Comparison of ENCODE assay signal across 1 cellular context in genomic region chr7:63031838-63032436, GRCh38.
TF ChIP-seq lines count a peak whose summit lies in the region.

No MANE protein-coding gene starts in this region.

TF ChIP-seq in SK-N-SH, 30 proteins besides CTCF, POLR2A, EP300 and RAD21 (continued from another document):
- TF ChIP-seq, protein P1, sequence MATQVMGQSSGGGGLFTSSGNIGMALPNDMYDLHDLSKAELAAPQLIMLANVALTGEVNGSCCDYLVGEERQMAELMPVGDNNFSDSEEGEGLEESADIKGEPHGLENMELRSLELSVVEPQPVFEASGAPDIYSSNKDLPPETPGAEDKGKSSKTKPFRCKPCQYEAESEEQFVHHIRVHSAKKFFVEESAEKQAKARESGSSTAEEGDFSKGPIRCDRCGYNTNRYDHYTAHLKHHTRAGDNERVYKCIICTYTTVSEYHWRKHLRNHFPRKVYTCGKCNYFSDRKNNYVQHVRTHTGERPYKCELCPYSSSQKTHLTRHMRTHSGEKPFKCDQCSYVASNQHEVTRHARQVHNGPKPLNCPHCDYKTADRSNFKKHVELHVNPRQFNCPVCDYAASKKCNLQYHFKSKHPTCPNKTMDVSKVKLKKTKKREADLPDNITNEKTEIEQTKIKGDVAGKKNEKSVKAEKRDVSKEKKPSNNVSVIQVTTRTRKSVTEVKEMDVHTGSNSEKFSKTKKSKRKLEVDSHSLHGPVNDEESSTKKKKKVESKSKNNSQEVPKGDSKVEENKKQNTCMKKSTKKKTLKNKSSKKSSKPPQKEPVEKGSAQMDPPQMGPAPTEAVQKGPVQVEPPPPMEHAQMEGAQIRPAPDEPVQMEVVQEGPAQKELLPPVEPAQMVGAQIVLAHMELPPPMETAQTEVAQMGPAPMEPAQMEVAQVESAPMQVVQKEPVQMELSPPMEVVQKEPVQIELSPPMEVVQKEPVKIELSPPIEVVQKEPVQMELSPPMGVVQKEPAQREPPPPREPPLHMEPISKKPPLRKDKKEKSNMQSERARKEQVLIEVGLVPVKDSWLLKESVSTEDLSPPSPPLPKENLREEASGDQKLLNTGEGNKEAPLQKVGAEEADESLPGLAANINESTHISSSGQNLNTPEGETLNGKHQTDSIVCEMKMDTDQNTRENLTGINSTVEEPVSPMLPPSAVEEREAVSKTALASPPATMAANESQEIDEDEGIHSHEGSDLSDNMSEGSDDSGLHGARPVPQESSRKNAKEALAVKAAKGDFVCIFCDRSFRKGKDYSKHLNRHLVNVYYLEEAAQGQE (IDR thresholded peaks at IDR 0.05; ENCODE audit: low read depth, low read length) = no peak
- TF ChIP-seq FOSL2 (IDR thresholded peaks at IDR 0.05; ENCODE audit: borderline replicate concordance, low read depth) (no peak), GABPA (IDR thresholded peaks at IDR 0.05; ENCODE audit: low read depth) (no peak), RXRA (IDR thresholded peaks at IDR 0.05; ENCODE audit: borderline replicate concordance, low read depth) (no peak), GATA2 (CRISPR knock-in tag; IDR thresholded peaks at IDR 0.05) (no peak), JUND (IDR thresholded peaks at IDR 0.05) (no peak)
